1 cellular context compared by ENCODE assay signal in genomic region chr13:50026788-50027473, GRCh38.
TF ChIP-seq lines count a peak whose summit lies in the region.

No MANE protein-coding gene starts in this region.

TF ChIP-seq in GM12878, 131 proteins besides CTCF, POLR2A, EP300 and RAD21 (continued from another document and continues in another):
- TF ChIP-seq MXI1 (IDR thresholded peaks at IDR 0.05; ENCODE audit: low read depth, low read length) (peak; percentile 78; the same call in 1 of the 2 replicates), ZBED1 (IDR thresholded peaks at IDR 0.05; ENCODE audit: borderline replicate concordance) (no peak), PAX8 (IDR thresholded peaks at IDR 0.05) (no peak), NRF1 (conservative IDR thresholded peaks at IDR 0.05; ENCODE audit: low read depth, low read length) (no peak), SMARCA5 (IDR thresholded peaks at IDR 0.05) (0 out of 2 replicates have a peak, but pooled peaks have one; percentile 36), CREM (IDR thresholded peaks at IDR 0.05; ENCODE audit: low read depth) (peak; percentile 79), YBX1 (IDR thresholded peaks at IDR 0.05) (no peak), NFIC (IDR thresholded peaks at IDR 0.05; ENCODE audit: low read depth, low read length) (peak; percentile 86), TCF3 (IDR thresholded peaks at IDR 0.05; ENCODE audit: borderline replicate concordance, insufficient read depth, low read depth, low read length) (no peak), E4F1 (IDR thresholded peaks at IDR 0.05; ENCODE audit: borderline replicate concordance, partially characterized antibody) (no peak), ASH2L (IDR thresholded peaks at IDR 0.05; ENCODE audit: borderline replicate concordance, low read depth) (no peak), KAT2A (conservative IDR thresholded peaks at IDR 0.05; ENCODE audit: control insufficient read depth, low read depth, low read length) (no peak), RBBP5 (conservative IDR thresholded peaks at IDR 0.05) (no peak), EED (IDR thresholded peaks at IDR 0.05; ENCODE audit: low read depth) (peak; percentile 71), ATF7 (IDR thresholded peaks at IDR 0.05; ENCODE audit: low read depth) (peak; percentile 73), BCL3 (IDR thresholded peaks at IDR 0.05; ENCODE audit: borderline replicate concordance, insufficient read depth, low read depth, low read length, poor library complexity, severe bottlenecking) (no peak), BACH1 (IDR thresholded peaks at IDR 0.05; ENCODE audit: borderline replicate concordance) (peak; percentile 79; the same call in 1 of the 2 replicates), ZNF384 (IDR thresholded peaks at IDR 0.05; ENCODE audit: borderline replicate concordance, low read depth, low read length) (0 out of 2 replicates have a peak, but pooled peaks have one; percentile 28), ZBTB40 (IDR thresholded peaks at IDR 0.05; ENCODE audit: borderline replicate concordance) (no peak), MTA2 (IDR thresholded peaks at IDR 0.05; ENCODE audit: low read depth) (peak; percentile 93), IRF4 (IDR thresholded peaks at IDR 0.05; ENCODE audit: low read depth, low read length) (peak; percentile 93), TBL1XR1 (IDR thresholded peaks at IDR 0.05; ENCODE audit: low read depth, low read length) (0 out of 2 replicates have a peak, but pooled peaks have one; percentile 45), CBX5 (IDR thresholded peaks at IDR 0.05; ENCODE audit: low read depth) (no peak), NR2F1 (conservative IDR thresholded peaks at IDR 0.05) (peak; percentile 51; the same call in 1 of the 2 replicates), BHLHE40 (IDR thresholded peaks at IDR 0.05; ENCODE audit: borderline replicate concordance in 1 of 2, low read depth in 2 of 2, low read length in 1 of 2) (peak; percentile 37 to 50; a peak in 3 of 4 replicates), NKRF (conservative IDR thresholded peaks at IDR 0.05) (no peak), MLLT1 (IDR thresholded peaks at IDR 0.05) (no peak), DPF2 (IDR thresholded peaks at IDR 0.05) (peak; percentile 94), CEBPZ (IDR thresholded peaks at IDR 0.05; ENCODE audit: low read depth, low read length) (no peak), POU2F2 (IDR thresholded peaks at IDR 0.05; ENCODE audit: borderline replicate concordance, low read depth, low read length) (no peak), SPI1 (IDR thresholded peaks at IDR 0.05; ENCODE audit: borderline replicate concordance, insufficient read depth, low read depth, low read length) (peak; percentile 93), ATF2 (IDR thresholded peaks at IDR 0.05; ENCODE audit: low read length) (peak; percentile 78), MEF2B (IDR thresholded peaks at IDR 0.05; ENCODE audit: partially characterized antibody, poor library complexity, severe bottlenecking) (peak; percentile 53), GATAD2B (conservative IDR thresholded peaks at IDR 0.05; ENCODE audit: low read depth) (no peak), MEF2A (IDR thresholded peaks at IDR 0.05; ENCODE audit: insufficient read depth, low read depth, low read length) (peak; percentile 50; the same call in 1 of the 2 replicates), KLF5 (IDR thresholded peaks at IDR 0.05; ENCODE audit: partially characterized antibody) (no peak), CBX3 (IDR thresholded peaks at IDR 0.05; ENCODE audit: borderline replicate concordance, low read depth) (no peak), FOXM1 (IDR thresholded peaks at IDR 0.05; ENCODE audit: low read depth, low read length) (peak; percentile 75; the same call in 1 of the 2 replicates), ZBTB11 (CRISPR knock-in tag; IDR thresholded peaks at IDR 0.05) (no peak)
